Comparison of ENCODE assay signal across 1 cellular context in genomic region chr22:19143967-19144400, GRCh38.
TF ChIP-seq lines count a peak whose summit lies in the region.

No MANE protein-coding gene starts in this region.

TF ChIP-seq in GM23338, 12 proteins besides CTCF, POLR2A, EP300 and RAD21 (continued from another document):
- TF ChIP-seq, protein P1, sequence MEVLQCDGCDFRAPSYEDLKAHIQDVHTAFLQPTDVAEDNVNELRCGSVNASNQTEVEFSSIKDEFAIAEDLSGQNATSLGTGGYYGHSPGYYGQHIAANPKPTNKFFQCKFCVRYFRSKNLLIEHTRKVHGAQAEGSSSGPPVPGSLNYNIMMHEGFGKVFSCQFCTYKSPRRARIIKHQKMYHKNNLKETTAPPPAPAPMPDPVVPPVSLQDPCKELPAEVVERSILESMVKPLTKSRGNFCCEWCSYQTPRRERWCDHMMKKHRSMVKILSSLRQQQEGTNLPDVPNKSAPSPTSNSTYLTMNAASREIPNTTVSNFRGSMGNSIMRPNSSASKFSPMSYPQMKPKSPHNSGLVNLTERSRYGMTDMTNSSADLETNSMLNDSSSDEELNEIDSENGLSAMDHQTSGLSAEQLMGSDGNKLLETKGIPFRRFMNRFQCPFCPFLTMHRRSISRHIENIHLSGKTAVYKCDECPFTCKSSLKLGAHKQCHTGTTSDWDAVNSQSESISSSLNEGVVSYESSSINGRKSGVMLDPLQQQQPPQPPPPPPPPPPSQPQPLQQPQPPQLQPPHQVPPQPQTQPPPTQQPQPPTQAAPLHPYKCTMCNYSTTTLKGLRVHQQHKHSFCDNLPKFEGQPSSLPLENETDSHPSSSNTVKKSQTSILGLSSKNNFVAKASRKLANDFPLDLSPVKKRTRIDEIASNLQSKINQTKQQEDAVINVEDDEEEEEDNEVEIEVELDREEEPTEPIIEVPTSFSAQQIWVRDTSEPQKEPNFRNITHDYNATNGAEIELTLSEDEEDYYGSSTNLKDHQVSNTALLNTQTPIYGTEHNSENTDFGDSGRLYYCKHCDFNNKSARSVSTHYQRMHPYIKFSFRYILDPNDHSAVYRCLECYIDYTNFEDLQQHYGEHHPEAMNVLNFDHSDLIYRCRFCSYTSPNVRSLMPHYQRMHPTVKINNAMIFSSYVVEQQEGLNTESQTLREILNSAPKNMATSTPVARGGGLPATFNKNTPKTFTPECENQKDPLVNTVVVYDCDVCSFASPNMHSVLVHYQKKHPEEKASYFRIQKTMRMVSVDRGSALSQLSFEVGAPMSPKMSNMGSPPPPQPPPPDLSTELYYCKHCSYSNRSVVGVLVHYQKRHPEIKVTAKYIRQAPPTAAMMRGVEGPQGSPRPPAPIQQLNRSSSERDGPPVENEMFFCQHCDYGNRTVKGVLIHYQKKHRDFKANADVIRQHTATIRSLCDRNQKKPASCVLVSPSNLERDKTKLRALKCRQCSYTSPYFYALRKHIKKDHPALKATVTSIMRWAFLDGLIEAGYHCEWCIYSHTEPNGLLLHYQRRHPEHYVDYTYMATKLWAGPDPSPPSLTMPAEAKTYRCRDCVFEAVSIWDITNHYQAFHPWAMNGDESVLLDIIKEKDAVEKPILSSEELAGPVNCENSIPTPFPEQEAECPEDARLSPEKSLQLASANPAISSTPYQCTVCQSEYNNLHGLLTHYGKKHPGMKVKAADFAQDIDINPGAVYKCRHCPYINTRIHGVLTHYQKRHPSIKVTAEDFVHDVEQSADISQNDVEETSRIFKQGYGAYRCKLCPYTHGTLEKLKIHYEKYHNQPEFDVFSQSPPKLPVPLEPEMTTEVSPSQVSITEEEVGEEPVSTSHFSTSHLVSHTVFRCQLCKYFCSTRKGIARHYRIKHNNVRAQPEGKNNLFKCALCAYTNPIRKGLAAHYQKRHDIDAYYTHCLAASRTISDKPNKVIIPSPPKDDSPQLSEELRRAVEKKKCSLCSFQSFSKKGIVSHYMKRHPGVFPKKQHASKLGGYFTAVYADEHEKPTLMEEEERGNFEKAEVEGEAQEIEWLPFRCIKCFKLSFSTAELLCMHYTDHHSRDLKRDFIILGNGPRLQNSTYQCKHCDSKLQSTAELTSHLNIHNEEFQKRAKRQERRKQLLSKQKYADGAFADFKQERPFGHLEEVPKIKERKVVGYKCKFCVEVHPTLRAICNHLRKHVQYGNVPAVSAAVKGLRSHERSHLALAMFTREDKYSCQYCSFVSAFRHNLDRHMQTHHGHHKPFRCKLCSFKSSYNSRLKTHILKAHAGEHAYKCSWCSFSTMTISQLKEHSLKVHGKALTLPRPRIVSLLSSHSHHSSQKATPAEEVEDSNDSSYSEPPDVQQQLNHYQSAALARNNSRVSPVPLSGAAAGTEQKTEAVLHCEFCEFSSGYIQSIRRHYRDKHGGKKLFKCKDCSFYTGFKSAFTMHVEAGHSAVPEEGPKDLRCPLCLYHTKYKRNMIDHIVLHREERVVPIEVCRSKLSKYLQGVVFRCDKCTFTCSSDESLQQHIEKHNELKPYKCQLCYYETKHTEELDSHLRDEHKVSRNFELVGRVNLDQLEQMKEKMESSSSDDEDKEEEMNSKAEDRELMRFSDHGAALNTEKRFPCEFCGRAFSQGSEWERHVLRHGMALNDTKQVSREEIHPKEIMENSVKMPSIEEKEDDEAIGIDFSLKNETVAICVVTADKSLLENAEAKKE (CRISPR knock-in tag; IDR thresholded peaks at IDR 0.05) = no peak
- TF ChIP-seq, protein P2, sequence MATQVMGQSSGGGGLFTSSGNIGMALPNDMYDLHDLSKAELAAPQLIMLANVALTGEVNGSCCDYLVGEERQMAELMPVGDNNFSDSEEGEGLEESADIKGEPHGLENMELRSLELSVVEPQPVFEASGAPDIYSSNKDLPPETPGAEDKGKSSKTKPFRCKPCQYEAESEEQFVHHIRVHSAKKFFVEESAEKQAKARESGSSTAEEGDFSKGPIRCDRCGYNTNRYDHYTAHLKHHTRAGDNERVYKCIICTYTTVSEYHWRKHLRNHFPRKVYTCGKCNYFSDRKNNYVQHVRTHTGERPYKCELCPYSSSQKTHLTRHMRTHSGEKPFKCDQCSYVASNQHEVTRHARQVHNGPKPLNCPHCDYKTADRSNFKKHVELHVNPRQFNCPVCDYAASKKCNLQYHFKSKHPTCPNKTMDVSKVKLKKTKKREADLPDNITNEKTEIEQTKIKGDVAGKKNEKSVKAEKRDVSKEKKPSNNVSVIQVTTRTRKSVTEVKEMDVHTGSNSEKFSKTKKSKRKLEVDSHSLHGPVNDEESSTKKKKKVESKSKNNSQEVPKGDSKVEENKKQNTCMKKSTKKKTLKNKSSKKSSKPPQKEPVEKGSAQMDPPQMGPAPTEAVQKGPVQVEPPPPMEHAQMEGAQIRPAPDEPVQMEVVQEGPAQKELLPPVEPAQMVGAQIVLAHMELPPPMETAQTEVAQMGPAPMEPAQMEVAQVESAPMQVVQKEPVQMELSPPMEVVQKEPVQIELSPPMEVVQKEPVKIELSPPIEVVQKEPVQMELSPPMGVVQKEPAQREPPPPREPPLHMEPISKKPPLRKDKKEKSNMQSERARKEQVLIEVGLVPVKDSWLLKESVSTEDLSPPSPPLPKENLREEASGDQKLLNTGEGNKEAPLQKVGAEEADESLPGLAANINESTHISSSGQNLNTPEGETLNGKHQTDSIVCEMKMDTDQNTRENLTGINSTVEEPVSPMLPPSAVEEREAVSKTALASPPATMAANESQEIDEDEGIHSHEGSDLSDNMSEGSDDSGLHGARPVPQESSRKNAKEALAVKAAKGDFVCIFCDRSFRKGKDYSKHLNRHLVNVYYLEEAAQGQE (IDR thresholded peaks at IDR 0.05; ENCODE audit: unreplicated experiment) = no peak
- TF ChIP-seq, protein P3, sequence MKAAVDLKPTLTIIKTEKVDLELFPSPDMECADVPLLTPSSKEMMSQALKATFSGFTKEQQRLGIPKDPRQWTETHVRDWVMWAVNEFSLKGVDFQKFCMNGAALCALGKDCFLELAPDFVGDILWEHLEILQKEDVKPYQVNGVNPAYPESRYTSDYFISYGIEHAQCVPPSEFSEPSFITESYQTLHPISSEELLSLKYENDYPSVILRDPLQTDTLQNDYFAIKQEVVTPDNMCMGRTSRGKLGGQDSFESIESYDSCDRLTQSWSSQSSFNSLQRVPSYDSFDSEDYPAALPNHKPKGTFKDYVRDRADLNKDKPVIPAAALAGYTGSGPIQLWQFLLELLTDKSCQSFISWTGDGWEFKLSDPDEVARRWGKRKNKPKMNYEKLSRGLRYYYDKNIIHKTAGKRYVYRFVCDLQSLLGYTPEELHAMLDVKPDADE (IDR thresholded peaks at IDR 0.05) = no peak
- TF ChIP-seq ZNF114 (CRISPR knock-in tag; IDR thresholded peaks at IDR 0.05) = no peak
